Comparison of ENCODE assay signal across 11 cellular contexts in genomic region chr13:104461049-104461448, GRCh38.
DNase-seq lines count a peak whose midpoint lies in the region; ATAC-seq, FAIRE-seq and TF ChIP-seq lines count a peak whose summit lies in the region.
"Had no signal": no experiment of that assay in that cellular context is flagged by ENCODE, and none has a peak within 500 bp of the region (broad histone marks: within the 10 kb centered on the region; RNA-seq: fewer than 3 reads in every experiment).

No MANE protein-coding gene starts in this region.

- FAIRE-seq in H54 (lab: Jason Lieb, UNC): no peak
- FAIRE-seq: A549, HTR-8/SVneo had no signal

- H3K4me3 Mint-ChIP-seq in chondrocyte (ENCODE audit: unreplicated experiment): no peak overlapping the region
- H3K4me3 Mint-ChIP-seq: HFFc6 had no signal

- H3K36me3 ChIP-seq in NT2/D1 (ENCODE audit: insufficient read depth, insufficient read length, low read length) (no peaks in the 10 kb centered on the region), iPS DF 6.9 (ENCODE audit: control insufficient read depth, insufficient read depth, low read length) (no peaks in the 10 kb centered on the region)

- H3K27ac Mint-ChIP-seq in chondrocyte (ENCODE audit: unreplicated experiment): peak overlapping the region; percentile 32
- H3K27ac Mint-ChIP-seq: HFFc6 had no signal

- TF ChIP-seq POLR2A in H54 (IDR thresholded peaks at IDR 0.05; ENCODE audit: low read depth, low read length): no peak

- no peaks in the 10 kb centered on the region for H3K36me3 Mint-ChIP-seq in chondrocyte (ENCODE audit: low read depth)

- peaks cover 5% of the 10 kb centered on the region; the same call in 1 of the 2 replicates for H3K9me3 ChIP-seq in NT2/D1 (ENCODE audit: insufficient read depth, low read length)
- no peaks in the 10 kb centered on the region for H3K9me3 ChIP-seq in iPS DF 6.9 (ENCODE audit: control insufficient read depth, insufficient read depth, low read length)
- H3K9me3 ChIP-seq: A549 had no signal

- intact Hi-C loops in Right ventricle myocardium inferior (cut with DNase I): no loop called here

- H3K27me3 Mint-ChIP-seq in chondrocyte (ENCODE audit: low read depth): no peaks in the 10 kb centered on the region

- no peak for TF ChIP-seq CTCF in chondrocyte (IDR thresholded peaks at IDR 0.05)

- WGBS in iPS DF 6.9 (ENCODE audit: insufficient coverage, insufficient read length): no CpG with 5 or more reads among the region's 4 CpGs

- H3K9ac ChIP-seq in NT2/D1 (ENCODE audit: insufficient read length, low read depth): no peak overlapping the region

- H3K4me3 ChIP-seq in NT2/D1 (ENCODE audit: insufficient read length, low read depth) (no peak overlapping the region), iPS DF 6.9 (ENCODE audit: low read length) (no peak overlapping the region)
- H3K4me3 ChIP-seq: A549 had no signal

- no peaks in the 10 kb centered on the region for H3K4me1 Mint-ChIP-seq in chondrocyte (ENCODE audit: low read depth)

- H3K27ac ChIP-seq in iPS DF 6.9 (ENCODE audit: low read length): no peak overlapping the region
- H3K27ac ChIP-seq: A549 had no signal

- H3K27me3 ChIP-seq in NT2/D1 (ENCODE audit: insufficient read depth, insufficient read length) (no peaks in the 10 kb centered on the region), iPS DF 6.9 (ENCODE audit: control insufficient read depth, insufficient read depth, low read length) (no peaks in the 10 kb centered on the region)

- H3K9me3 Mint-ChIP-seq in chondrocyte (ENCODE audit: low read depth): no peaks in the 10 kb centered on the region

- ATAC-seq in Right ventricle myocardium inferior: no peak
- ATAC-seq: A549 had no signal

- H3K4me1 ChIP-seq in NT2/D1 (ENCODE audit: insufficient read depth, insufficient read length): peaks cover 1% of the 10 kb centered on the region
- no peaks in the 10 kb centered on the region; the same call in 1 of the 2 replicates for H3K4me1 ChIP-seq in iPS DF 6.9 (ENCODE audit: control insufficient read depth, insufficient read depth, low read length)
- H3K4me1 ChIP-seq: A549 had no signal

- DNase-seq in NT2/D1 (ENCODE audit: low read depth, low spot score): peak; percentile 25
- DNase-seq in chondrocyte (ENCODE audit: low spot score): no peak
- peak; percentile 9 for DNase-seq in iPS DF 6.9 (ENCODE audit: low read depth, low spot score)
- no peak for DNase-seq in Right ventricle myocardium inferior (ENCODE audit: missing footprints)
- DNase-seq in C1 segment of cervical spinal cord (lab: John Stamatoyannopoulos, UW): no peak
- no peak for DNase-seq in DMS 273 treated with DMSO at 0.1 percent for 48 hours (lab: John Stamatoyannopoulos, UW)
- no peak for DNase-seq in H54 (ENCODE audit: insufficient read length, low spot score)
- DNase-seq: HCEC 1CT, HFFc6 had no signal

Comparison
In these comparisons a context has a peak if more than half of its experiments do, and no peak if none do; other contexts are left out.
1. DNase-seq: peak in NT2/D1 (single experiment) and iPS DF 6.9 (single experiment); none in chondrocyte (single experiment), Right ventricle myocardium inferior (single experiment), C1 segment of cervical spinal cord (0 of 14), DMS 273 treated with DMSO at 0.1 percent for 48 hours (single experiment) and H54 (single experiment).